In genomic region chr6:33112148-33112547, GRCh38 we compare ENCODE assay signal across 8 cellular contexts. TPM values are rescaled to one million over a fixed set of nuclear protein-coding genes. Genes with fewer than 3 reads are reported as not detected.
DNase-seq lines count a peak whose midpoint lies in the region; ATAC-seq, FAIRE-seq and TF ChIP-seq lines count a peak whose summit lies in the region.

No MANE protein-coding gene starts in this region.

- no peaks in the 10 kb centered on the region for H3K4me1 ChIP-seq in astrocyte (ENCODE audit: insufficient read depth, low read length)

- peaks cover 88% of the 10 kb centered on the region for H3K27me3 Mint-ChIP-seq in activated CD8-positive, alpha-beta memory T cell treated with anti-CD3 and anti-CD28 coated beads, Interleukin-2, amount 10 ng/mL, durations not matched to agents 7 days and 5 days
- H3K27me3 Mint-ChIP-seq in astrocyte (ENCODE audit: low read depth, unreplicated experiment) (peaks cover 70% of the 10 kb centered on the region), nephron progenitor cell (ENCODE audit: low read depth, poor library complexity) (peaks cover 98% of the 10 kb centered on the region)

- no peak overlapping the region for H3K4me2 ChIP-seq in astrocyte (ENCODE audit: low read length)

- ATAC-seq in activated CD8-positive, alpha-beta memory T cell treated with anti-CD3 and anti-CD28 coated beads, Interleukin-2, amount 10 ng/mL, durations not matched to agents 7 days and 5 days, result peak; percentile 94
- peak; percentile 83 for ATAC-seq in GM21737 (IDR thresholded peaks at IDR 0.05; ENCODE audit: unreplicated experiment)

- CTCF ChIA-PET in activated CD8-positive, alpha-beta memory T cell treated with anti-CD3 and anti-CD28 coated beads, Interleukin-2, amount 10 ng/mL, durations not matched to agents 7 days and 5 days (lab: Charles Lee), result interaction anchor here (0.8 to 1.5 kb wide), 4 partner anchors 14 to 97 kb away, joined by 3 to 5 read pairs (median 3); no protein-coding TSS in a partner anchor

- no peak for FAIRE-seq in astrocyte (lab: Jason Lieb, UNC)

- DNase-seq in activated CD8-positive, alpha-beta memory T cell treated with anti-CD3 and anti-CD28 coated beads, Interleukin-2, amount 10 ng/mL, durations not matched to agents 7 days and 5 days, result peak; percentile 49
- no peak for DNase-seq in activated CD8-positive, alpha-beta memory T cell treated with anti-CD3 and anti-CD28 coated beads, Interleukin-2, amount 50 U/mL, for 48 hours
- DNase-seq in LHCN-M2 (ENCODE audit: low read depth), result peak; percentile 58
- DNase-seq in astrocyte (ENCODE audit: low read depth), result peak; percentile 37
- peak; percentile 50 for DNase-seq in kidney tubule cell (ENCODE audit: low spot score)
- DNase-seq in nephron progenitor cell, result no peak
- no peak for DNase-seq in activated naive CD4-positive, alpha-beta T cell treated with Interleukin-2 at 50 U/mL for 16 hours

- no peak overlapping the region for H3K4me3 Mint-ChIP-seq in activated CD8-positive, alpha-beta memory T cell treated with anti-CD3 and anti-CD28 coated beads, Interleukin-2, amount 10 ng/mL, durations not matched to agents 7 days and 5 days
- H3K4me3 Mint-ChIP-seq in astrocyte (ENCODE audit: unreplicated experiment) (no peak overlapping the region), nephron progenitor cell (no peak overlapping the region)

- H3K9ac ChIP-seq in astrocyte (ENCODE audit: low read length), result no peak overlapping the region

- H3K4me3 ChIP-seq in astrocyte (ENCODE audit: insufficient read depth, low read depth, low read length), result no peak overlapping the region

- H3K27ac Mint-ChIP-seq in activated CD8-positive, alpha-beta memory T cell treated with anti-CD3 and anti-CD28 coated beads, Interleukin-2, amount 10 ng/mL, durations not matched to agents 7 days and 5 days, result no peak overlapping the region
- H3K27ac Mint-ChIP-seq in astrocyte (ENCODE audit: unreplicated experiment), result no peak overlapping the region
- H3K27ac Mint-ChIP-seq in nephron progenitor cell, result no peak overlapping the region

- no peaks in the 10 kb centered on the region for H3K79me2 ChIP-seq in astrocyte (ENCODE audit: insufficient read depth, low read length)

- H3K4me1 Mint-ChIP-seq in activated CD8-positive, alpha-beta memory T cell treated with anti-CD3 and anti-CD28 coated beads, Interleukin-2, amount 10 ng/mL, durations not matched to agents 7 days and 5 days, result peaks cover 8% of the 10 kb centered on the region
- H3K4me1 Mint-ChIP-seq in astrocyte (ENCODE audit: low read depth, unreplicated experiment) (peaks cover 4% of the 10 kb centered on the region), nephron progenitor cell (peaks cover 9% of the 10 kb centered on the region)

- no peaks in the 10 kb centered on the region for H3K36me3 Mint-ChIP-seq in activated CD8-positive, alpha-beta memory T cell treated with anti-CD3 and anti-CD28 coated beads, Interleukin-2, amount 10 ng/mL, durations not matched to agents 7 days and 5 days
- H3K36me3 Mint-ChIP-seq in astrocyte (ENCODE audit: low read depth, unreplicated experiment) (no peaks in the 10 kb centered on the region), nephron progenitor cell (ENCODE audit: low read depth) (no peaks in the 10 kb centered on the region)

- H3K27ac ChIP-seq in astrocyte (ENCODE audit: low read depth, low read length), result no peak overlapping the region

- no peaks in the 10 kb centered on the region for H3K36me3 ChIP-seq in astrocyte (ENCODE audit: insufficient read depth, low read length)

- no peaks in the 10 kb centered on the region for H3K9me3 ChIP-seq in astrocyte (ENCODE audit: insufficient read depth, low read depth, low read length)

- no peak for TF ChIP-seq CTCF in astrocyte (IDR thresholded peaks at IDR 0.05; ENCODE audit: insufficient read depth, low read depth, low read length)
- TF ChIP-seq CTCF in nephron progenitor cell (IDR thresholded peaks at IDR 0.05), result no peak

- peaks cover 47% of the 10 kb centered on the region for H3K27me3 ChIP-seq in astrocyte (ENCODE audit: insufficient read depth, low read length)

- H3K9me3 Mint-ChIP-seq in activated CD8-positive, alpha-beta memory T cell treated with anti-CD3 and anti-CD28 coated beads, Interleukin-2, amount 10 ng/mL, durations not matched to agents 7 days and 5 days (ENCODE audit: low read depth), result no peaks in the 10 kb centered on the region
- H3K9me3 Mint-ChIP-seq in astrocyte (ENCODE audit: unreplicated experiment), result no peaks in the 10 kb centered on the region
- H3K9me3 Mint-ChIP-seq in nephron progenitor cell, result no peaks in the 10 kb centered on the region

- no peaks in the 10 kb centered on the region for H4K20me1 ChIP-seq in astrocyte (ENCODE audit: insufficient read depth, low read length)

- H2AFZ ChIP-seq in astrocyte (ENCODE audit: low read depth, low read length), result no peak overlapping the region

RNA-seq across cellular contexts. Expression of gene HLA-DPB1, which starts 36.4 kb away (rescaled TPM):
- 100 to 1,000 TPM; 113 to 150 TPM for total RNA-seq in activated CD8-positive, alpha-beta memory T cell treated with anti-CD3 and anti-CD28 coated beads, Interleukin-2, amount 10 ng/mL, durations not matched to agents 7 days and 5 days
- total RNA-seq in LHCN-M2 (2014; rRNA removed) (1.0 and 3.8 TPM in 2 replicates), astrocyte (2.7 and 3.4 TPM in 2 replicates)
- 3.1 TPM for polyA plus RNA-seq in LHCN-M2 (2012)

RNA-seq across cellular contexts. Expression of gene HLA-DPA1, which starts 38.7 kb away (rescaled TPM):
- 100 to 1,000 TPM; 276 to 299 TPM for total RNA-seq in activated CD8-positive, alpha-beta memory T cell treated with anti-CD3 and anti-CD28 coated beads, Interleukin-2, amount 10 ng/mL, durations not matched to agents 7 days and 5 days
- 0.86 and 3.4 TPM in 2 replicates for total RNA-seq in LHCN-M2 (2014; rRNA removed)
- polyA plus RNA-seq in LHCN-M2 (2012), result 1.3 TPM
- 0.50 and 1.7 TPM in 2 replicates for total RNA-seq in astrocyte

Comparison
In these comparisons a context has a peak if more than half of its experiments do, and no peak if none do; other contexts are left out.
1. DNase-seq: peak in activated CD8-positive, alpha-beta memory T cell treated with anti-CD3 and anti-CD28 coated beads, Interleukin-2, amount 10 ng/mL, durations not matched to agents 7 days and 5 days (single experiment), LHCN-M2 (single experiment), astrocyte (single experiment) and kidney tubule cell (single experiment); none in activated CD8-positive, alpha-beta memory T cell treated with anti-CD3 and anti-CD28 coated beads, Interleukin-2, amount 50 U/mL, for 48 hours (single experiment), nephron progenitor cell (single experiment) and activated naive CD4-positive, alpha-beta T cell treated with Interleukin-2 at 50 U/mL for 16 hours (single experiment).
2. RNA of gene HLA-DPB1, which starts 36.4 kb away (total RNA-seq): 113 to 150 TPM in activated CD8-positive, alpha-beta memory T cell treated with anti-CD3 and anti-CD28 coated beads, Interleukin-2, amount 10 ng/mL, durations not matched to agents 7 days and 5 days; 1.0 to 3.8 TPM in LHCN-M2 and 2.7 to 3.4 TPM in astrocyte; every median in the first group is over 10 times any median in the second.
3. RNA of gene HLA-DPA1, which starts 38.7 kb away (total RNA-seq): 276 to 299 TPM in activated CD8-positive, alpha-beta memory T cell treated with anti-CD3 and anti-CD28 coated beads, Interleukin-2, amount 10 ng/mL, durations not matched to agents 7 days and 5 days; 0.50 to 1.7 TPM in astrocyte and 0.86 to 3.4 TPM in LHCN-M2; every median in the first group is over 10 times any median in the second.